ENCODE assay signal across 38 cellular contexts in genomic region chr17:171871-172270, GRCh38. TPM values are rescaled to one million over a fixed set of nuclear protein-coding genes. Genes with fewer than 3 reads are reported as not detected.
"Had no signal": no experiment of that assay in that cellular context is flagged by ENCODE, and none has a peak within 500 bp of the region (broad histone marks: within the 10 kb centered on the region; RNA-seq: fewer than 3 reads in every experiment).

No MANE protein-coding gene starts in this region.

- H3K4me1 ChIP-seq: neural progenitor cell, pancreas, prostate gland, spleen, stomach, thyroid gland, tibial nerve, upper lobe of left lung, vagina had no signal

- H3K4me3 ChIP-seq: neural progenitor cell, pancreas, prostate gland, skin epidermis, smooth muscle cell, spleen, stomach, thoracic aorta, thyroid gland, tibial nerve, upper lobe of left lung, vagina had no signal

- FAIRE-seq: pancreas, urothelium cell line had no signal

- H3K9me3 ChIP-seq: neutrophil, pancreas, prostate gland, spleen, stomach, thoracic aorta, thyroid gland, tibial nerve, upper lobe of left lung, vagina had no signal

- H2AFZ ChIP-seq: neural progenitor cell had no signal

- H3K36me3 Mint-ChIP-seq: naive thymus-derived CD4-positive, alpha-beta T cell; natural killer cell; neural progenitor cell; stimulated activated naive B cell treated with anti-CD40 and anti-IgM and Interleukin-4, amounts not matched to agents 10 μg/mL and 1 μg/mL and 100 μg/mL, for 72 hours had no signal

- H3K27ac ChIP-seq: neural progenitor cell, neutrophil, pancreas, prostate gland, skin epidermis, spleen, stomach, thoracic aorta, thyroid gland, tibial nerve, upper lobe of left lung, vagina had no signal

- H3K27me3 ChIP-seq: neutrophil, pancreas, spleen, thyroid gland, upper lobe of left lung, vagina had no signal

- ATAC-seq: naive thymus-derived CD4-positive, alpha-beta T cell; natural killer cell; pancreas; sciatic nerve; stimulated activated naive B cell treated with anti-CD40 and anti-IgM and Interleukin-4, amounts not matched to agents 10 μg/mL and 1 μg/mL and 100 μg/mL, for 72 hours had no signal

- H3K27ac Mint-ChIP-seq: naive thymus-derived CD4-positive, alpha-beta T cell; natural killer cell; nephron; stimulated activated naive B cell treated with anti-CD40 and anti-IgM and Interleukin-4, amounts not matched to agents 10 μg/mL and 1 μg/mL and 100 μg/mL, for 72 hours; stimulated activated naive CD8-positive, alpha-beta T cell treated with anti-CD3 and anti-CD28 coated beads, Interleukin-15, Interleukin-2, amounts not matched to agents 100 ng/mL and 50 ng/mL, for 24 hours had no signal

- H3K36me3 ChIP-seq: neural progenitor cell, neutrophil, pancreas, prostate gland, spleen, stomach, thoracic aorta, thyroid gland, tibial nerve, upper lobe of left lung, vagina had no signal

- H3K27me3 Mint-ChIP-seq: stimulated activated naive CD8-positive, alpha-beta T cell treated with anti-CD3 and anti-CD28 coated beads, Interleukin-15, Interleukin-2, amounts not matched to agents 100 ng/mL and 50 ng/mL, for 24 hours had no signal

- DNase-seq: naive thymus-derived CD4-positive, alpha-beta T cell; natural killer cell; nucleus accumbens; pancreas; spleen; stimulated activated CD4-positive, alpha-beta T cell treated with anti-CD3 and anti-CD28 coated beads, Interleukin-12 subunit alpha, Interleukin-12 subunit beta, amount 100 ng/mL, for 4 hours; stimulated activated CD4-positive, alpha-beta T cell treated with anti-CD3 and anti-CD28 coated beads, Interleukin-1b, Interleukin-23, amount 100 ng/mL, for 48 hours; stimulated activated CD4-positive, alpha-beta T cell treated with anti-CD3 and anti-CD28 coated beads, Interleukin-4, amount 100 ng/mL, for 1 hour; stimulated activated CD4-positive, alpha-beta T cell treated with anti-CD3 and anti-CD28 coated beads, Interleukin-4, amount 100 ng/mL, for 4 hours; stimulated activated CD8-positive, alpha-beta memory T cell treated with anti-CD3 and anti-CD28 coated beads, Interleukin-4, amount 100 ng/mL, for 48 hours; stimulated activated naive B cell treated with anti-CD40 and anti-IgM and Interleukin-4, amounts not matched to agents 10 μg/mL and 1 μg/mL and 100 μg/mL, for 72 hours; stimulated activated naive CD4-positive, alpha-beta T cell treated with Interleukin-2 at 50 U/mL for 16 hours; stomach; thyroid gland; trophoblast cell had no signal

- H3K4me2 ChIP-seq: neural progenitor cell, smooth muscle cell had no signal

- H3K9me3 Mint-ChIP-seq: naive thymus-derived CD4-positive, alpha-beta T cell; natural killer cell; nephron; stimulated activated naive B cell treated with anti-CD40 and anti-IgM and Interleukin-4, amounts not matched to agents 10 μg/mL and 1 μg/mL and 100 μg/mL, for 72 hours; stimulated activated naive CD8-positive, alpha-beta T cell treated with anti-CD3 and anti-CD28 coated beads, Interleukin-15, Interleukin-2, amounts not matched to agents 100 ng/mL and 50 ng/mL, for 24 hours had no signal

- H3K4me1 Mint-ChIP-seq: naive thymus-derived CD4-positive, alpha-beta T cell; stimulated activated naive B cell treated with anti-CD40 and anti-IgM and Interleukin-4, amounts not matched to agents 10 μg/mL and 1 μg/mL and 100 μg/mL, for 72 hours had no signal

- H3K4me3 Mint-ChIP-seq: naive thymus-derived CD4-positive, alpha-beta T cell; natural killer cell; nephron; neural progenitor cell; stimulated activated naive B cell treated with anti-CD40 and anti-IgM and Interleukin-4, amounts not matched to agents 10 μg/mL and 1 μg/mL and 100 μg/mL, for 72 hours; stimulated activated naive CD8-positive, alpha-beta T cell treated with anti-CD3 and anti-CD28 coated beads, Interleukin-15, Interleukin-2, amounts not matched to agents 100 ng/mL and 50 ng/mL, for 24 hours had no signal

- H3K9ac ChIP-seq: neural progenitor cell had no signal

RNA-seq across cellular contexts. Expression of gene DOC2B, which starts 9.6 kb away (rescaled TPM):
- total RNA-seq: osteocyte had no signal
- polyA plus RNA-seq: naive thymus-derived CD4-positive, alpha-beta T cell had no signal

RNA-seq across cellular contexts. Expression of gene SCGB1C2, which starts 34.5 kb away (rescaled TPM):
- total RNA-seq: naive thymus-derived CD4-positive, alpha-beta T cell; natural killer cell; omental fat pad; osteocyte; posterior vena cava; prostate gland; pulmonary artery endothelial cell; renal cortical epithelial cell; right cardiac atrium; sciatic nerve; smooth muscle cell; spleen; stomach; subcutaneous adipose tissue; temporal lobe; thoracic aorta; thyroid gland; tibial nerve; upper lobe of left lung; ureter; vagina had no signal
- polyA plus RNA-seq: naive thymus-derived CD4-positive, alpha-beta T cell; neural cell; pancreas; right cardiac atrium; smooth muscle cell; spleen; stomach had no signal
